Comparison of ENCODE assay signal across 1 cellular context in the genomic region with DNA sequence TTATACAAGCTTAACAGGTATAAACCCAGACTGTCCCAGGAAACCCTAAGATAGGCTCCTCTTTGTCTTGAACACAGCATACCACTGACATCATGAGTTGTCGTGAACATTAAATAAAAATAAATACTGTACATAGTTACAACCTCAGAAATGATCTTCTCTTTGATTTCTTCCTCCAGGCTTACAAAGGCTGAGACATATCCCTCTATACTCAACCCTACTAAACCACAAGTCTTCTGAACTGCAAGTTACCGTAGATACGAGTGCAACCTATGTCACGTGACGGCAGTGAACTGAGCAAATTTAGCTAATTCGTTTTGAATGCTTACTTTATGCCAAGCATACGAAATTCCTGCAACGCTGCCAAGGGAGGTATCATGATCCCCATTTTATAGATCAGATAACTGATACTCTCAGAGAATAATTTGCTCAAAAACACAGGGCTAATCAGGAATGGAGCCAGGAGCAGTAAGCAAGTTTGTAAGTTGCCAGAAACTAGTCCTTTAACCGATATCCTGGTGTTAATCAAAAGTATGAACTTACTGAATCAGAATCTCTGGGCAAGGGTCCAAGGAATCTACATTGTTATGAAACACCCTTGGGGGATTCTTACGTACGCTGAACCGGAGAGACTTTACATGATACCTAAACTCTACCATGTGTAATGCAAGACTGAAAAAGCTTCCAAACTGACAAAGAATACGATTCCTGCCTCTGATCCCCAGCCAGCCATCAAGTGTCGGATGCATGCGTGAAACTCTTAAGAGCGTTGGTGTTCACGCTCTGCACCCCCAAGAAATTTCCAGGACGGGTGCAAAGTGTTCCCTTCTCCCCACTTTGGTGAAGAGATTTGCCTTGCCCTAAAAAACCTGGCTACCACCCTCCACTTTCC.
TF ChIP-seq lines count a peak whose summit lies in the region.

No MANE protein-coding gene starts in this region.

TF ChIP-seq in GM12878, 131 proteins besides CTCF, POLR2A, EP300 and RAD21:
- TF ChIP-seq RUNX3 (IDR thresholded peaks at IDR 0.05; ENCODE audit: low read length) (peak; percentile 76), BHLHE40 (IDR thresholded peaks at IDR 0.05; ENCODE audit: borderline replicate concordance in 1 of 2, low read depth in 2 of 2, low read length in 1 of 2) (peak in 1 of 2 experiments; percentile 74; a peak in 2 of 4 replicates), NR2C1 (IDR thresholded peaks at IDR 0.05) (no peak), HDGF (IDR thresholded peaks at IDR 0.05) (no peak), RAD51 (IDR thresholded peaks at IDR 0.05) (peak; percentile 96), TCF7 (IDR thresholded peaks at IDR 0.05; ENCODE audit: borderline replicate concordance) (no peak), EED (IDR thresholded peaks at IDR 0.05; ENCODE audit: low read depth) (no peak), BRCA1 (IDR thresholded peaks at IDR 0.05; ENCODE audit: low read depth, low read length) (no peak)
- TF ChIP-seq, protein P1, sequence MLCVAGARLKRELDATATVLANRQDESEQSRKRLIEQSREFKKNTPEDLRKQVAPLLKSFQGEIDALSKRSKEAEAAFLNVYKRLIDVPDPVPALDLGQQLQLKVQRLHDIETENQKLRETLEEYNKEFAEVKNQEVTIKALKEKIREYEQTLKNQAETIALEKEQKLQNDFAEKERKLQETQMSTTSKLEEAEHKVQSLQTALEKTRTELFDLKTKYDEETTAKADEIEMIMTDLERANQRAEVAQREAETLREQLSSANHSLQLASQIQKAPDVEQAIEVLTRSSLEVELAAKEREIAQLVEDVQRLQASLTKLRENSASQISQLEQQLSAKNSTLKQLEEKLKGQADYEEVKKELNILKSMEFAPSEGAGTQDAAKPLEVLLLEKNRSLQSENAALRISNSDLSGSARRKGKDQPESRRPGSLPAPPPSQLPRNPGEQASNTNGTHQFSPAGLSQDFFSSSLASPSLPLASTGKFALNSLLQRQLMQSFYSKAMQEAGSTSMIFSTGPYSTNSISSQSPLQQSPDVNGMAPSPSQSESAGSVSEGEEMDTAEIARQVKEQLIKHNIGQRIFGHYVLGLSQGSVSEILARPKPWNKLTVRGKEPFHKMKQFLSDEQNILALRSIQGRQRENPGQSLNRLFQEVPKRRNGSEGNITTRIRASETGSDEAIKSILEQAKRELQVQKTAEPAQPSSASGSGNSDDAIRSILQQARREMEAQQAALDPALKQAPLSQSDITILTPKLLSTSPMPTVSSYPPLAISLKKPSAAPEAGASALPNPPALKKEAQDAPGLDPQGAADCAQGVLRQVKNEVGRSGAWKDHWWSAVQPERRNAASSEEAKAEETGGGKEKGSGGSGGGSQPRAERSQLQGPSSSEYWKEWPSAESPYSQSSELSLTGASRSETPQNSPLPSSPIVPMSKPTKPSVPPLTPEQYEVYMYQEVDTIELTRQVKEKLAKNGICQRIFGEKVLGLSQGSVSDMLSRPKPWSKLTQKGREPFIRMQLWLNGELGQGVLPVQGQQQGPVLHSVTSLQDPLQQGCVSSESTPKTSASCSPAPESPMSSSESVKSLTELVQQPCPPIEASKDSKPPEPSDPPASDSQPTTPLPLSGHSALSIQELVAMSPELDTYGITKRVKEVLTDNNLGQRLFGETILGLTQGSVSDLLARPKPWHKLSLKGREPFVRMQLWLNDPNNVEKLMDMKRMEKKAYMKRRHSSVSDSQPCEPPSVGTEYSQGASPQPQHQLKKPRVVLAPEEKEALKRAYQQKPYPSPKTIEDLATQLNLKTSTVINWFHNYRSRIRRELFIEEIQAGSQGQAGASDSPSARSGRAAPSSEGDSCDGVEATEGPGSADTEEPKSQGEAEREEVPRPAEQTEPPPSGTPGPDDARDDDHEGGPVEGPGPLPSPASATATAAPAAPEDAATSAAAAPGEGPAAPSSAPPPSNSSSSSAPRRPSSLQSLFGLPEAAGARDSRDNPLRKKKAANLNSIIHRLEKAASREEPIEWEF (IDR thresholded peaks at IDR 0.05; ENCODE audit: insufficient replicate concordance, low read depth, low read length): no peak
- TF ChIP-seq, protein P2, sequence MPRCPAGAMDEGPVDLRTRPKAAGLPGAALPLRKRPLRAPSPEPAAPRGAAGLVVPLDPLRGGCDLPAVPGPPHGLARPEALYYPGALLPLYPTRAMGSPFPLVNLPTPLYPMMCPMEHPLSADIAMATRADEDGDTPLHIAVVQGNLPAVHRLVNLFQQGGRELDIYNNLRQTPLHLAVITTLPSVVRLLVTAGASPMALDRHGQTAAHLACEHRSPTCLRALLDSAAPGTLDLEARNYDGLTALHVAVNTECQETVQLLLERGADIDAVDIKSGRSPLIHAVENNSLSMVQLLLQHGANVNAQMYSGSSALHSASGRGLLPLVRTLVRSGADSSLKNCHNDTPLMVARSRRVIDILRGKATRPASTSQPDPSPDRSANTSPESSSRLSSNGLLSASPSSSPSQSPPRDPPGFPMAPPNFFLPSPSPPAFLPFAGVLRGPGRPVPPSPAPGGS (IDR thresholded peaks at IDR 0.05; ENCODE audit: borderline replicate concordance, insufficient read depth, low read depth, low read length, poor library complexity, severe bottlenecking): no peak
- TF ChIP-seq, protein P3, sequence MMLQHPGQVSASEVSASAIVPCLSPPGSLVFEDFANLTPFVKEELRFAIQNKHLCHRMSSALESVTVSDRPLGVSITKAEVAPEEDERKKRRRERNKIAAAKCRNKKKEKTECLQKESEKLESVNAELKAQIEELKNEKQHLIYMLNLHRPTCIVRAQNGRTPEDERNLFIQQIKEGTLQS (IDR thresholded peaks at IDR 0.05; ENCODE audit: borderline replicate concordance, extremely low read depth, low read depth, low read length): peak; percentile 53; the same call in 1 of the 2 replicates
- TF ChIP-seq, protein P4, sequence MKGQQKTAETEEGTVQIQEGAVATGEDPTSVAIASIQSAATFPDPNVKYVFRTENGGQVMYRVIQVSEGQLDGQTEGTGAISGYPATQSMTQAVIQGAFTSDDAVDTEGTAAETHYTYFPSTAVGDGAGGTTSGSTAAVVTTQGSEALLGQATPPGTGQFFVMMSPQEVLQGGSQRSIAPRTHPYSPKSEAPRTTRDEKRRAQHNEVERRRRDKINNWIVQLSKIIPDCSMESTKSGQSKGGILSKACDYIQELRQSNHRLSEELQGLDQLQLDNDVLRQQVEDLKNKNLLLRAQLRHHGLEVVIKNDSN (IDR thresholded peaks at IDR 0.05; ENCODE audit: borderline replicate concordance, extremely low read length, insufficient read depth, low read depth, low read length): peak; percentile 70
